2 cellular contexts compared by ENCODE assay signal in genomic region chr19:4350111-4350510, GRCh38.
A peak's percentile ranks its signal among the peaks of the same experiment; 100 is the strongest.
TF ChIP-seq lines count a peak whose summit lies in the region.

No MANE protein-coding gene starts in this region.

TF ChIP-seq in HepG2, 621 proteins besides CTCF, POLR2A, EP300 and RAD21:
- TF ChIP-seq ZNF773 (CRISPR knock-in tag; IDR thresholded peaks at IDR 0.05; ENCODE audit: borderline replicate concordance) (no peak), ZMYM3 (CRISPR knock-in tag; IDR thresholded peaks at IDR 0.05) (peak; percentile 58; the same call in 1 of the 2 replicates)

TF ChIP-seq in HEK293, 187 proteins besides CTCF, POLR2A, EP300 and RAD21:
- no peak for TF ChIP-seq ZNF2 (tag by site-specific recombination; IDR thresholded peaks at IDR 0.05)
- no peak for TF ChIP-seq BCL11A (tag by site-specific recombination; IDR thresholded peaks at IDR 0.05; ENCODE audit: low read depth)
- no peak for TF ChIP-seq ZFP69B (tag by site-specific recombination; IDR thresholded peaks at IDR 0.05)
- TF ChIP-seq ZNF707 (tag by site-specific recombination; IDR thresholded peaks at IDR 0.05), result no peak
- no peak for TF ChIP-seq HOXC10 (CRISPR knock-in tag; IDR thresholded peaks at IDR 0.05)
- TF ChIP-seq ZNF837 (tag by site-specific recombination; IDR thresholded peaks at IDR 0.05), result no peak
- TF ChIP-seq ZNF16 (tag by site-specific recombination; IDR thresholded peaks at IDR 0.05; ENCODE audit: low read depth), result peak; percentile 97
- TF ChIP-seq KLF17 (tag by site-specific recombination; IDR thresholded peaks at IDR 0.05), result no peak
- TF ChIP-seq ZNF623 (tag by site-specific recombination; IDR thresholded peaks at IDR 0.05), result peak; percentile 95
- TF ChIP-seq ZNF140 (tag by site-specific recombination; IDR thresholded peaks at IDR 0.05), result no peak
- TF ChIP-seq ZNF211 (tag by site-specific recombination; IDR thresholded peaks at IDR 0.05; ENCODE audit: low read depth), result no peak
- no peak for TF ChIP-seq ZNF350 (tag by site-specific recombination; IDR thresholded peaks at IDR 0.05)
- TF ChIP-seq ZSCAN5A (tag by site-specific recombination; IDR thresholded peaks at IDR 0.05), result no peak
- TF ChIP-seq ZBTB49 (tag by site-specific recombination; IDR thresholded peaks at IDR 0.05; ENCODE audit: low read depth), result no peak
